ENCODE assay signal across 7 cellular contexts in genomic region chr7:139683137-139683871, GRCh38.
DNase-seq lines count a peak whose midpoint lies in the region; ATAC-seq and TF ChIP-seq lines count a peak whose summit lies in the region.

No MANE protein-coding gene starts in this region.

- TF ChIP-seq RAD21 in IMR-90 (IDR thresholded peaks at IDR 0.05; ENCODE audit: low read length), result no peak

- peaks cover 20% of the 10 kb centered on the region; the same call in 1 of the 2 replicates for H4K20me1 ChIP-seq in IMR-90 (ENCODE audit: insufficient read depth, low read length)

- peak overlapping the region; percentile 98 for H2BK120ac ChIP-seq in IMR-90 (ENCODE audit: low read depth, low read length)

- POLR2A ChIA-PET in IMR-90 (lab: Charles Lee; ENCODE audit: unreplicated experiment), result no interaction called here

- in situ Hi-C loops in IMR-90 (cut with MboI; ENCODE audit: low sequenced_read_pairs), result no loop called here

- no peak overlapping the region for H3K4me3 ChIP-seq in IMR-90 (ENCODE audit: insufficient read depth, low read depth, low read length)

- intact Hi-C loops in IMR-90 (cut with micrococcal nuclease), result loop anchor here (5.0 kb wide), 1 partner anchor 49 kb away; no protein-coding TSS in a partner anchor

- H4K91ac ChIP-seq in IMR-90 (ENCODE audit: insufficient read depth, low read depth, low read length), result peak overlapping the region; percentile 97

- peak overlapping the region; percentile 86 for H3K27ac ChIP-seq in IMR-90 (ENCODE audit: insufficient read depth, low read length)

- peak overlapping the region; percentile 96 for H3K4ac ChIP-seq in IMR-90 (ENCODE audit: low read depth, low read length)

- 62% methylated on average over 13 of the region's 16 CpGs; no CpG with 5 or more reads in 1 of the 2 experiments for WGBS in IMR-90 (ENCODE audit: extremely low coverage in 2 of 2, insufficient read length in 1 of 2), 2 experiments

- peak overlapping the region; percentile 65 for H4K5ac ChIP-seq in IMR-90 (ENCODE audit: low read depth, low read length)

- H3K4me2 ChIP-seq in IMR-90 (ENCODE audit: low read depth, low read length), result peak overlapping the region; percentile 41; the same call in 1 of the 2 replicates

- peak overlapping the region; percentile 27 for H3K9ac ChIP-seq in IMR-90 (ENCODE audit: low read depth, low read length)

- H3K36me3 ChIP-seq in IMR-90 (ENCODE audit: control insufficient read depth, insufficient read depth, low read length), result peaks cover 21% of the 10 kb centered on the region

- peak overlapping the region; percentile 66 for H2AK9ac ChIP-seq in IMR-90 (replicated peaks; ENCODE audit: low read depth, low read length, poor library complexity)

- H3K79me1 ChIP-seq in IMR-90 (ENCODE audit: low read depth in 1 of 2, low read length in 2 of 2), result peaks cover 14 to 64% of the 10 kb centered on the region in 2 experiments; a peak in 3 of 4 replicates

- H3K9me3 ChIP-seq in IMR-90 (ENCODE audit: control insufficient read depth, insufficient read depth, low read length), result no peaks in the 10 kb centered on the region; the same call in 1 of the 2 replicates

- H4K8ac ChIP-seq in IMR-90 (ENCODE audit: low read depth in 2 of 2, low read length in 2 of 2), result peak overlapping the region; percentile 83 to 93

- H2AFZ ChIP-seq in IMR-90 (replicated peaks; ENCODE audit: low read length, poor library complexity), result peak overlapping the region; percentile 25

- no peaks in the 10 kb centered on the region for H3K27me3 ChIP-seq in IMR-90 (ENCODE audit: control insufficient read depth, insufficient read depth, low read length)

- DNase-seq in IMR-90 (peak; percentile 61), fibroblast of peridontal ligament (ENCODE audit: extremely low read depth) (peak; percentile 28), GOT3 (lab: John Stamatoyannopoulos, UW) (no peak), NAMALWA (ENCODE audit: low spot score) (no peak), amygdala (lab: John Stamatoyannopoulos, UW) (no peak)
- peak; percentile 29 for DNase-seq in stimulated activated CD8-positive, alpha-beta memory T cell treated with anti-CD3 and anti-CD28 coated beads, Interleukin-4, amount 100 ng/mL, for 48 hours

- H3K18ac ChIP-seq in IMR-90 (ENCODE audit: low read depth, low read length), result peak overlapping the region; percentile 66

- H3K56ac ChIP-seq in IMR-90 (ENCODE audit: extremely low read depth, insufficient read depth, low read length), result peak overlapping the region; percentile 92

- CTCF ChIA-PET in IMR-90 (lab: Yijun Ruan, JAX), result no interaction called here

- H2BK20ac ChIP-seq in IMR-90 (ENCODE audit: low read depth, low read length), result peak overlapping the region; percentile 85

- dilution Hi-C loops in IMR-90 (cut with HindIII; ENCODE audit: low sequenced_read_pairs, unreplicated experiment), result no loop called here

- ATAC-seq in GM19438 (IDR thresholded peaks at IDR 0.05; ENCODE audit: low read depth, unreplicated experiment), result peak; percentile 67
- ATAC-seq in IMR-90 (ENCODE audit: low read depth), result peak; percentile 1; the same call in 1 of the 2 replicates

- peak overlapping the region; percentile 87 for H3K14ac ChIP-seq in IMR-90 (replicated peaks; ENCODE audit: low read depth, low read length)

- peaks cover 21% of the 10 kb centered on the region for H3K9me1 ChIP-seq in IMR-90 (ENCODE audit: insufficient read depth, low read length)

- H2BK15ac ChIP-seq in IMR-90 (ENCODE audit: low read depth, low read length), result peak overlapping the region; percentile 93; the same call in 2 of the 3 replicates

- H2BK5ac ChIP-seq in IMR-90 (ENCODE audit: low read depth, low read length, poor library complexity, severe bottlenecking), result peak overlapping the region; percentile 91

- TF ChIP-seq POLR2A in IMR-90 (IDR thresholded peaks at IDR 0.05; ENCODE audit: low read depth, low read length), result no peak

- peaks cover 38% of the 10 kb centered on the region for H3K4me1 ChIP-seq in IMR-90 (ENCODE audit: control insufficient read depth, insufficient read depth, low read length)

- TF ChIP-seq CTCF in IMR-90 (conservative IDR thresholded peaks at IDR 0.05; ENCODE audit: low read depth, low read length), result no peak

- peak overlapping the region; percentile 93 for H2AK5ac ChIP-seq in IMR-90 (ENCODE audit: low read depth, low read length)

- BruUV-seq in IMR-90 (replicated peaks; lab: Mats Ljungman, UMichigan), result no TSS peak

- H3K23ac ChIP-seq in IMR-90 (ENCODE audit: low read depth, low read length), result peak overlapping the region; percentile 94

TF ChIP-seq in IMR-90, 13 proteins besides CTCF, POLR2A, EP300 and RAD21:
- TF ChIP-seq MAZ (IDR thresholded peaks at IDR 0.05; ENCODE audit: borderline replicate concordance, low read depth, low read length) (no peak), RFX5 (IDR thresholded peaks at IDR 0.05; ENCODE audit: low read depth, low read length) (no peak), NFE2L2 (IDR thresholded peaks at IDR 0.05; ENCODE audit: low read depth, low read length) (no peak), RCOR1 (IDR thresholded peaks at IDR 0.05; ENCODE audit: insufficient replicate concordance, low read length) (no peak), CEBPB (IDR thresholded peaks at IDR 0.05; ENCODE audit: low read depth, low read length) (peak; percentile 38; the same call in 1 of the 2 replicates), BHLHE40 (IDR thresholded peaks at IDR 0.05; ENCODE audit: low read depth, low read length) (no peak), CHD1 (IDR thresholded peaks at IDR 0.05; ENCODE audit: low read depth, low read length) (no peak)
- TF ChIP-seq, protein P1, sequence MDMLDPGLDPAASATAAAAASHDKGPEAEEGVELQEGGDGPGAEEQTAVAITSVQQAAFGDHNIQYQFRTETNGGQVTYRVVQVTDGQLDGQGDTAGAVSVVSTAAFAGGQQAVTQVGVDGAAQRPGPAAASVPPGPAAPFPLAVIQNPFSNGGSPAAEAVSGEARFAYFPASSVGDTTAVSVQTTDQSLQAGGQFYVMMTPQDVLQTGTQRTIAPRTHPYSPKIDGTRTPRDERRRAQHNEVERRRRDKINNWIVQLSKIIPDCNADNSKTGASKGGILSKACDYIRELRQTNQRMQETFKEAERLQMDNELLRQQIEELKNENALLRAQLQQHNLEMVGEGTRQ (IDR thresholded peaks at IDR 0.05; ENCODE audit: low read depth, low read length), result no peak

Comparison
In these comparisons a context has a peak if more than half of its experiments do, and no peak if none do; other contexts are left out.
1. DNase-seq: peak in IMR-90 (single experiment), fibroblast of peridontal ligament (single experiment) and stimulated activated CD8-positive, alpha-beta memory T cell treated with anti-CD3 and anti-CD28 coated beads, Interleukin-4, amount 100 ng/mL, for 48 hours (single experiment); none in GOT3 (single experiment), NAMALWA (single experiment) and amygdala (0 of 56).